In genomic region chr15:40096094-40096876, GRCh38 we compare ENCODE assay signal across 8 cellular contexts. TPM values are rescaled to one million over a fixed set of nuclear protein-coding genes. Genes with fewer than 3 reads are reported as not detected.
DNase-seq lines count a peak whose midpoint lies in the region; ATAC-seq lines count a peak whose summit lies in the region.

No MANE protein-coding gene starts in this region.

- H3K4me1 Mint-ChIP-seq in T-helper 2 cell treated with Interferon-gamma antibody and Interleukin-4, amounts not matched to agents 5 μg/mL and 100 μg/mL, for 36 hours (ENCODE audit: low read depth) = peaks cover 71% of the 10 kb centered on the region
- H3K4me1 Mint-ChIP-seq in stimulated activated memory B cell treated with anti-CD40 and anti-IgM and Interleukin-4, amounts not matched to agents 10 μg/mL and 1 μg/mL and 100 μg/mL, for 72 hours = peaks cover 99% of the 10 kb centered on the region

- intact Hi-C loops in cardiac septum (cut with DNase I) = no loop called here

- no peaks in the 10 kb centered on the region for H3K27me3 Mint-ChIP-seq in T-helper 2 cell treated with Interferon-gamma antibody and Interleukin-4, amounts not matched to agents 5 μg/mL and 100 μg/mL, for 36 hours (ENCODE audit: low read depth)
- H3K27me3 Mint-ChIP-seq in stimulated activated memory B cell treated with anti-CD40 and anti-IgM and Interleukin-4, amounts not matched to agents 10 μg/mL and 1 μg/mL and 100 μg/mL, for 72 hours = no peaks in the 10 kb centered on the region

- peak; percentile 42 for ATAC-seq in HG02938 (IDR thresholded peaks at IDR 0.05; ENCODE audit: unreplicated experiment)
- ATAC-seq in stimulated activated memory B cell treated with anti-CD40 and anti-IgM and Interleukin-4, amounts not matched to agents 10 μg/mL and 1 μg/mL and 100 μg/mL, for 72 hours = peak; percentile 27

- H3K9me3 Mint-ChIP-seq in T-helper 2 cell treated with Interferon-gamma antibody and Interleukin-4, amounts not matched to agents 5 μg/mL and 100 μg/mL, for 36 hours = no peaks in the 10 kb centered on the region
- peaks cover 2% of the 10 kb centered on the region for H3K9me3 Mint-ChIP-seq in stimulated activated memory B cell treated with anti-CD40 and anti-IgM and Interleukin-4, amounts not matched to agents 10 μg/mL and 1 μg/mL and 100 μg/mL, for 72 hours

- no peak overlapping the region for H3K4me3 Mint-ChIP-seq in T-helper 2 cell treated with Interferon-gamma antibody and Interleukin-4, amounts not matched to agents 5 μg/mL and 100 μg/mL, for 36 hours
- peak overlapping the region; percentile 71 for H3K4me3 Mint-ChIP-seq in stimulated activated memory B cell treated with anti-CD40 and anti-IgM and Interleukin-4, amounts not matched to agents 10 μg/mL and 1 μg/mL and 100 μg/mL, for 72 hours

- H3K36me3 Mint-ChIP-seq in T-helper 2 cell treated with Interferon-gamma antibody and Interleukin-4, amounts not matched to agents 5 μg/mL and 100 μg/mL, for 36 hours (ENCODE audit: low read depth) = peaks cover 9% of the 10 kb centered on the region
- H3K36me3 Mint-ChIP-seq in stimulated activated memory B cell treated with anti-CD40 and anti-IgM and Interleukin-4, amounts not matched to agents 10 μg/mL and 1 μg/mL and 100 μg/mL, for 72 hours = peaks cover 85% of the 10 kb centered on the region

- DNase-seq in T-helper 2 cell treated with Interferon-gamma antibody and Interleukin-4, amounts not matched to agents 5 μg/mL and 100 μg/mL, for 36 hours (ENCODE audit: low spot score) = no peak
- DNase-seq in T-helper 2 cell (no peak), amniotic epithelial cell (ENCODE audit: low read depth) (peak; percentile 74), NCI-H345 treated with DMSO at 0.1 percent for 48 hours (lab: John Stamatoyannopoulos, UW; ENCODE audit: unreplicated experiment) (no peak), cardiac septum (ENCODE audit: low spot score) (no peak), HCEC 1CT (no peak)

- peak overlapping the region; percentile 38 for H3K27ac Mint-ChIP-seq in T-helper 2 cell treated with Interferon-gamma antibody and Interleukin-4, amounts not matched to agents 5 μg/mL and 100 μg/mL, for 36 hours
- peak overlapping the region; percentile 91 for H3K27ac Mint-ChIP-seq in stimulated activated memory B cell treated with anti-CD40 and anti-IgM and Interleukin-4, amounts not matched to agents 10 μg/mL and 1 μg/mL and 100 μg/mL, for 72 hours

RNA-seq across cellular contexts. Expression of gene BMF, which starts 12.4 kb away (rescaled TPM):
- total RNA-seq in cardiac septum = 1.1 TPM

RNA-seq across cellular contexts. Expression of gene SRP14, which starts 57.3 kb away (rescaled TPM):
- total RNA-seq in cardiac septum = 168 TPM
